16 cellular contexts compared by ENCODE assay signal in the genomic region with DNA sequence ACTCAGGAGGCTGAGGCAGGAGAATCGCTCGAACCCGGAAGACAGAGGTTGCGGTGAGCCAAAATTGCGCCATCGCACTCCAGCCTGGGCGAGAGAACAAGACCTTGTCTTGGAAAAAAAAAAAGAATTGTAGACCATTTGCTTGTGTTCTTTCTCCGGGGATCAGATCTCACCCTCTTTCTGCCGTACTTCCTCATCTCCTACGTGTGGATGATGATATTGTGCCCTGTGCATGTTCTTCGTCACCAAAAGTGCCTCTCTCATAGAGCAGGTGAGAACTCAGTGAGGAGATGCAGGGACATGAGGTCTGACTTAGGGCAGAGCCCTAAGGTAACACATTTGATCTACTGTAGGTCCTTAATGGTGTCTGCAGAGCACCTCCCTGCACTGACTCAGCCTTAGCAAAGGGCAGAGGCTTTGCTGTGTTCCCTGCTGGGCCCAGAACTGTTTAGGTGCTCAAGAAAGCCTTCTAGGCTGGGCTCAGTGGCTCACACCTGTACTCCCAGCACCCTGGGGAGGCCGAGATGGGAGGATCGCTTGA. TPM values are rescaled to one million over a fixed set of nuclear protein-coding genes. Genes with fewer than 3 reads are reported as not detected.
"Had no signal": no experiment of that assay in that cellular context is flagged by ENCODE, and none has a peak within 500 bp of the region (broad histone marks: within the 10 kb centered on the region; RNA-seq: fewer than 3 reads in every experiment).

No MANE protein-coding gene starts in this region.

- H3K9me3 ChIP-seq: ascending aorta, right atrium auricular region, transverse colon had no signal

- H3K9me3 Mint-ChIP-seq: activated CD4-positive, alpha-beta T cell treated with anti-CD3 and anti-CD28 coated beads, Interleukin-2, amount 10 ng/mL, durations not matched to agents 24 days and 14 days; activated naive CD8-positive, alpha-beta T cell treated with anti-CD3 and anti-CD28 coated beads, Interleukin-2, amount 50 U/mL, for 24 hours; memory B cell; nephron had no signal

- DNase-seq: activated CD4-positive, alpha-beta T cell treated with anti-CD3 and anti-CD28 coated beads, Interleukin-2, amount 10 ng/mL, durations not matched to agents 24 days and 14 days; activated naive CD4-positive, alpha-beta T cell treated with Interleukin-2 at 50 U/mL for 16 hours; activated naive CD8-positive, alpha-beta T cell treated with anti-CD3 and anti-CD28 coated beads, Interleukin-2, amount 50 U/mL, for 24 hours; effector CD4-positive, alpha-beta T cell; foreskin melanocyte; small intestine; stimulated activated naive CD4-positive, alpha-beta T cell; transverse colon had no signal

- H3K27me3 Mint-ChIP-seq: activated CD4-positive, alpha-beta T cell treated with anti-CD3 and anti-CD28 coated beads, Interleukin-2, amount 10 ng/mL, durations not matched to agents 24 days and 14 days; activated naive CD8-positive, alpha-beta T cell treated with anti-CD3 and anti-CD28 coated beads, Interleukin-2, amount 50 U/mL, for 24 hours; memory B cell had no signal

- H3K27ac Mint-ChIP-seq: activated CD4-positive, alpha-beta T cell treated with anti-CD3 and anti-CD28 coated beads, Interleukin-2, amount 10 ng/mL, durations not matched to agents 24 days and 14 days; activated naive CD8-positive, alpha-beta T cell treated with anti-CD3 and anti-CD28 coated beads, Interleukin-2, amount 50 U/mL, for 24 hours; memory B cell; nephron had no signal

- H3K27ac ChIP-seq: ascending aorta, right atrium auricular region, transverse colon had no signal

- ATAC-seq: activated naive CD8-positive, alpha-beta T cell treated with anti-CD3 and anti-CD28 coated beads, Interleukin-2, amount 50 U/mL, for 24 hours; left lobe of liver had no signal

- FAIRE-seq: colon, endothelial cell of umbilical vein, islet of Langerhans, small intestine had no signal

- H3K27me3 ChIP-seq: ascending aorta, right atrium auricular region, transverse colon had no signal

- H3K4me3 Mint-ChIP-seq: activated CD4-positive, alpha-beta T cell treated with anti-CD3 and anti-CD28 coated beads, Interleukin-2, amount 10 ng/mL, durations not matched to agents 24 days and 14 days; activated naive CD8-positive, alpha-beta T cell treated with anti-CD3 and anti-CD28 coated beads, Interleukin-2, amount 50 U/mL, for 24 hours; memory B cell; nephron had no signal

- H3K4me3 ChIP-seq: ascending aorta, right atrium auricular region, transverse colon had no signal

- H3K36me3 Mint-ChIP-seq: memory B cell had no signal

RNA-seq across cellular contexts. Expression of a gene that starts 1.3 kb away (rescaled TPM):
- total RNA-seq: activated CD4-positive, alpha-beta T cell treated with anti-CD3 and anti-CD28 coated beads, Interleukin-2, amount 10 ng/mL, durations not matched to agents 24 days and 14 days; ascending aorta; endothelial cell of umbilical vein; right atrium auricular region had no signal
- polyA plus RNA-seq: endothelial cell of umbilical vein had no signal

RNA-seq across cellular contexts. Expression of a gene that starts 5.1 kb away (rescaled TPM):
- total RNA-seq: activated CD4-positive, alpha-beta T cell treated with anti-CD3 and anti-CD28 coated beads, Interleukin-2, amount 10 ng/mL, durations not matched to agents 24 days and 14 days; ascending aorta; endothelial cell of umbilical vein; right atrium auricular region; transverse colon had no signal
- polyA plus RNA-seq: endothelial cell of umbilical vein, small intestine had no signal
